In the genomic region with DNA sequence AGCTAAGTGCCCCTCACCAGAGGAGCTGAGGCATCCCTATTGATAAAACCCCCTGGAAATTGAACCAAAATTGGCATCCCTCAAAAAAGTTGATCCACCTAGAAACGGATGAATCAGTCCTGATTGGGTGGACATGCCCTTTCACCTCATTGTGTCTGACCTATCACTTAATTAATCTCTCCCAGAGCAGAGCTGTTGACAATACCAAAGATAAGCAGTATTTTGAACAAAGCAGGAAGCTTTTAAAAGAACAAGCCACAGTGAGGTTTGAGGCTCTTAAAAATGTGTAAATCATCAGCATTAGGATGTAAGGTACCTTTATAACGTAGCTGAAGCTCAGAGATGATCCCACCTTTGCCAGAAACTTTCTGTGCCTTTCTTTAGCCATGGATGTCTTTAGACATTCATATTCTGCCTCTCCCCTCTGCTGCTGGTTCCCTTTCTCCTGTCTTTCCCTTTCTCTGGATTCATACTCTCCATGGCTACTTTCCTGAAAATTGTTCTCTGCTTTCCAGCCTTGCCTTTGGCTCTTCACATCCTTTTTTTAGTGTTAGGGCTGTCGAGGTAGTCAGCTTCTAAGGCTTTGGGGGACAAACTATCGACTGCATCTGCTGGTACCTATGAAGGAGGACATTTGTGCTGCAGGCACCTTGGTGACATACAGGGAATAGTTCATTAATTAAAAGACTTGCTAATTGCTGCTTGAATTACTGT, we compare ENCODE assay signal across 36 cellular contexts. TPM values are rescaled to one million over a fixed set of nuclear protein-coding genes. Genes with fewer than 3 reads are reported as not detected.
"Had no signal": no experiment of that assay in that cellular context is flagged by ENCODE, and none has a peak within 500 bp of the region (broad histone marks: within the 10 kb centered on the region; RNA-seq: fewer than 3 reads in every experiment).

No MANE protein-coding gene starts in this region.

- H3K79me2 ChIP-seq: hepatocyte had no signal

- H3K27ac ChIP-seq: body of pancreas, cardiac muscle cell, colonic mucosa, gastroesophageal sphincter, hepatocyte, pancreas, prostate gland, sigmoid colon, stomach, suprapubic skin, tibial artery, upper lobe of right lung had no signal

- ATAC-seq: activated CD4-positive, CD25-positive, alpha-beta regulatory T cell treated with anti-CD3 and anti-CD28 coated beads, Interleukin-2, amount 50 U/mL, for 24 hours; body of pancreas; gastroesophageal sphincter; left ventricle myocardium superior; pancreas; stimulated activated naive B cell treated with anti-CD40 and anti-IgM and Interleukin-4, amounts not matched to agents 10 μg/mL and 1 μg/mL and 100 μg/mL, for 72 hours; upper lobe of right lung had no signal

- H3K36me3 ChIP-seq: cardiac muscle cell, colonic mucosa, gastroesophageal sphincter, pancreas, prostate gland, sigmoid colon, stomach, suprapubic skin, tibial artery, upper lobe of right lung had no signal

- FAIRE-seq: endometrium, pancreas, small intestine had no signal

- H2AFZ ChIP-seq: hepatocyte had no signal

- DNase-seq: activated CD4-positive, alpha-beta T cell treated with anti-CD3 and anti-CD28 coated beads for 48 hours; activated CD4-positive, alpha-beta T cell treated with anti-CD3 and anti-CD28 coated beads, Interleukin-2, amount 50 U/mL, for 48 hours; activated CD8-positive, alpha-beta memory T cell treated with anti-CD3 and anti-CD28 coated beads for 24 hours; activated effector memory CD4-positive, alpha-beta T cell treated with Interleukin-2 at 50 U/mL for 16 hours; activated naive CD4-positive, alpha-beta T cell treated with Interleukin-2 at 50 U/mL for 16 hours; anterior cingulate cortex; body of pancreas; cerebellar nuclear complex; colonic mucosa; effector CD8-positive, alpha-beta T cell; islet precursor cell; left ventricle myocardium superior; mammary epithelial cell; naive B cell; nephron progenitor cell; nucleus accumbens; pancreas; retina; sigmoid colon; small intestine; stimulated activated CD4-positive, alpha-beta T cell treated with anti-CD3 and anti-CD28 coated beads, Interleukin-4, amount 100 ng/mL, for 4 hours; stimulated activated CD8-positive, alpha-beta memory T cell treated with anti-CD3 and anti-CD28 coated beads, Interleukin-4, amount 100 ng/mL, for 48 hours; stimulated activated naive B cell treated with anti-CD40 and anti-IgM and Interleukin-4, amounts not matched to agents 10 μg/mL and 1 μg/mL and 100 μg/mL, for 72 hours; stomach; tibial artery; upper lobe of right lung had no signal

- H3K9me3 ChIP-seq: body of pancreas, colonic mucosa, gastroesophageal sphincter, pancreas, prostate gland, sigmoid colon, stomach, suprapubic skin, tibial artery, upper lobe of right lung had no signal

- H3K4me2 ChIP-seq: hepatocyte had no signal

- H3K4me1 ChIP-seq: colonic mucosa, prostate gland had no signal

- H3K4me3 ChIP-seq: body of pancreas, cardiac muscle cell, colonic mucosa, gastroesophageal sphincter, hepatocyte, pancreas, prostate gland, sigmoid colon, stomach, suprapubic skin, tibial artery, upper lobe of right lung had no signal

RNA-seq across cellular contexts. Expression of a gene that starts 7.8 kb away (rescaled TPM):
- total RNA-seq: body of pancreas, dermis microvascular lymphatic vessel endothelial cell, epithelial cell of proximal tubule, gastroesophageal sphincter, hepatocyte, left ventricle myocardium superior, mammary epithelial cell, mesothelial cell of epicardium, pancreas, upper lobe of right lung had no signal
- polyA plus RNA-seq: hepatocyte, pancreas, sigmoid colon, small intestine, stomach had no signal
